20 cellular contexts compared by ENCODE assay signal in the genomic region with DNA sequence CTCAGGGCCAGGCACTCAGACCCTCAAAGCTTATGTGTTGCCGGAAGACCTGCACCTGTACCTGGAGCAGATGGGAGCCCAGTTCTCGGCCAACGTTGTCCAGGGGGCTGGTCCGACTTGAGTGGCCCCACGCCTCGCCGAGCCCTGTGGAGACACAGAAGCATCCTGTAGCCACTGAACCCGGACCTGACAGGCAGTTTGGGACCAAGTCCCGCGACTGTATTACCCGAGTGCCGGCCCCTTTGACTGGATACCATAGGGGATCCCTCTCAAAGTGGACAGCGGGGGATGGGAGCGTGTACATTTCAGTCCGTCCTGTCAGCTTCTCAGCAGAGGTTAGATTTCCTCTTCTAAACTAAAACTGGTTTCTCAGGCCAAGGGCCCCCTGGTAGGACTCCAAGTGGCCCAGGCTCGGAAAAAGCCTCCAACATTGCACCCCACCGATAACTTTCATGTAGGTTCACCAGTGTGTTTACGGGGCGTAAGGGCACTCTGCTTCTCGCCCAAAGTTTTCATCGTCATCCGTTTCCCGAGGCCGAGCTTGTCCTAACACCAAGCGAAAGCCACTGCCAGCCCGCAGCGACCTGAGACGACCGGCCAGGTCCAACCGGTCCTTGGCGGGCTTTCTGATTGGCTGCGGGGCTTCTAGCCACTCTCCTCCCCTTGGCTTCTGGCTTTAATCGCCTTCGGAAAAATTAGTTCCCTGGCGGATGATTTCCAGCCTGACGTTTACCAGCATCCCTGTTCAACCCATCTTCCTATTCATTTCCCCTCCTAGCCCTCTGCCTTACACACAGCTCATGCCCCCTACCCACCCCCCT. TPM values are rescaled to one million over a fixed set of nuclear protein-coding genes. Genes with fewer than 3 reads are reported as not detected.
DNase-seq lines count a peak whose midpoint lies in the region; FAIRE-seq and TF ChIP-seq lines count a peak whose summit lies in the region.
"Had no signal": no experiment of that assay in that cellular context is flagged by ENCODE, and none has a peak within 500 bp of the region (broad histone marks: within the 10 kb centered on the region; RNA-seq: fewer than 3 reads in every experiment).

No MANE protein-coding gene starts in this region.

- no peaks in the 10 kb centered on the region for H3K36me3 Mint-ChIP-seq in endothelial cell (ENCODE audit: low read depth, unreplicated experiment)
- H3K36me3 Mint-ChIP-seq: T-cell had no signal

- H3K27ac Mint-ChIP-seq in endothelial cell (ENCODE audit: unreplicated experiment), result no peak overlapping the region
- H3K27ac Mint-ChIP-seq: activated T-helper 17 cell treated with anti-CD3 and anti-CD28 coated beads, Interleukin-2, amount 50 U/mL, for 72 hours; T-cell had no signal

- TF ChIP-seq POLR2A in GM12891 (IDR thresholded peaks at IDR 0.05; ENCODE audit: low read depth, low read length) (no peak), Peyer's patch (IDR thresholded peaks at IDR 0.05) (no peak)

- no peaks in the 10 kb centered on the region for H3K36me3 ChIP-seq in HUES64 (ENCODE audit: insufficient read depth, low read length)
- H3K36me3 ChIP-seq in mesendoderm (ENCODE audit: control insufficient read depth, insufficient read depth, low read length), result no peaks in the 10 kb centered on the region
- H3K36me3 ChIP-seq in Peyer's patch, result no peaks in the 10 kb centered on the region
- H3K36me3 ChIP-seq: lower lobe of right lung, tibial artery had no signal

- H3K23ac ChIP-seq in mesendoderm (ENCODE audit: low read length), result no peak overlapping the region

- H3K9me3 Mint-ChIP-seq in endothelial cell (ENCODE audit: unreplicated experiment), result no peaks in the 10 kb centered on the region
- H3K9me3 Mint-ChIP-seq: activated T-helper 17 cell treated with anti-CD3 and anti-CD28 coated beads, Interleukin-2, amount 50 U/mL, for 72 hours had no signal

- H3K9ac ChIP-seq in HUES64 (ENCODE audit: low read depth, low read length) (no peak overlapping the region), mesendoderm (ENCODE audit: low read length) (no peak overlapping the region)

- H3K79me1 ChIP-seq in mesendoderm (ENCODE audit: low read length), result no peaks in the 10 kb centered on the region

- H4K8ac ChIP-seq in mesendoderm (ENCODE audit: low read depth, low read length), result no peak overlapping the region

- peaks cover 41% of the 10 kb centered on the region for H3K27me3 Mint-ChIP-seq in endothelial cell (ENCODE audit: unreplicated experiment)

- no peak overlapping the region for H2BK5ac ChIP-seq in mesendoderm (ENCODE audit: low read length)

- no peak overlapping the region for H4K5ac ChIP-seq in mesendoderm (ENCODE audit: low read length)

- WGBS in HUES64, result 6% methylated on average over 36 of the region's 36 CpGs
- no CpG with 5 or more reads among the region's 36 CpGs for WGBS in mesendoderm (ENCODE audit: extremely low coverage, insufficient coverage, low lambda C conversion rate)

- H3K27ac ChIP-seq in 22Rv1, result peak overlapping the region; percentile 46; the same call in 1 of the 2 replicates
- H3K27ac ChIP-seq in HUES64 (ENCODE audit: low read depth, low read length), result no peak overlapping the region
- no peak overlapping the region for H3K27ac ChIP-seq in mesendoderm (ENCODE audit: low read depth, low read length)
- H3K27ac ChIP-seq in Peyer's patch, result no peak overlapping the region
- H3K27ac ChIP-seq: lower lobe of right lung, tibial artery had no signal

- H3K79me2 ChIP-seq in mesendoderm (ENCODE audit: control insufficient read depth, insufficient read depth, low read length), result no peaks in the 10 kb centered on the region

- H3K4ac ChIP-seq in mesendoderm (ENCODE audit: low read depth, low read length), result no peak overlapping the region

- H3K4me3 ChIP-seq in HUES64 (ENCODE audit: low read length) (peak overlapping the region; percentile 18; the same call in 1 of the 2 replicates), mesendoderm (ENCODE audit: low read length) (no peak overlapping the region), Peyer's patch (no peak overlapping the region)
- H3K4me3 ChIP-seq: lower lobe of right lung, tibial artery had no signal

- peaks cover 28% of the 10 kb centered on the region for H3K4me1 Mint-ChIP-seq in endothelial cell (ENCODE audit: unreplicated experiment)
- H3K4me1 Mint-ChIP-seq: activated T-helper 17 cell treated with anti-CD3 and anti-CD28 coated beads, Interleukin-2, amount 50 U/mL, for 72 hours had no signal

- no peak overlapping the region for H3K56ac ChIP-seq in mesendoderm (ENCODE audit: low read length)

- no peak for TF ChIP-seq CTCF in 22Rv1 (IDR thresholded peaks at IDR 0.05)
- no peak for TF ChIP-seq CTCF in endothelial cell (IDR thresholded peaks at IDR 0.05; ENCODE audit: unreplicated experiment)
- no peak for TF ChIP-seq CTCF in Peyer's patch (IDR thresholded peaks at IDR 0.05)

- H3K9me3 ChIP-seq in HUES64 (ENCODE audit: insufficient read depth, low read depth, low read length) (no peaks in the 10 kb centered on the region), Peyer's patch (peaks cover 0 to 13% (median 0%) of the 10 kb centered on the region in 4 donors)
- H3K9me3 ChIP-seq: lower lobe of right lung had no signal

- DNase-seq in endothelial cell (ENCODE audit: low spot score) (peak; percentile 37), mesendoderm (peak; percentile 84), UCSD-AML1 (lab: John Stamatoyannopoulos, UW; ENCODE audit: unreplicated experiment) (no peak), GM12891 (ENCODE audit: insufficient read length, low spot score) (no peak), Peyer's patch (no peak), DMS79 (lab: John Stamatoyannopoulos, UW) (no peak)
- DNase-seq: DMS153; lower lobe of right lung; NCI-H2227 treated with DMSO at 0.1 percent for 48 hours; stimulated activated CD4-positive, alpha-beta T cell treated with anti-CD3 and anti-CD28 coated beads, Interleukin-15, amount 100 ng/mL, for 24 hours; T-cell; tibial artery had no signal

- no peak overlapping the region for H2BK15ac ChIP-seq in mesendoderm (replicated peaks; ENCODE audit: low read depth)

- peak overlapping the region; percentile 43 for H3K4me3 Mint-ChIP-seq in endothelial cell (ENCODE audit: unreplicated experiment)
- H3K4me3 Mint-ChIP-seq: activated T-helper 17 cell treated with anti-CD3 and anti-CD28 coated beads, Interleukin-2, amount 50 U/mL, for 72 hours; T-cell had no signal

- no peak overlapping the region for H2AK5ac ChIP-seq in mesendoderm (ENCODE audit: low read length)

- FAIRE-seq in GM12891 (lab: Jason Lieb, UNC), result no peak
- FAIRE-seq: GM12892, GM19239 had no signal

- H3K18ac ChIP-seq in mesendoderm (ENCODE audit: low read length), result no peak overlapping the region

- H3K27me3 ChIP-seq in HUES64 (ENCODE audit: insufficient read depth, low read length) (peaks cover 100% of the 10 kb centered on the region), mesendoderm (ENCODE audit: insufficient read depth, low read length, poor library complexity) (peaks cover 98% of the 10 kb centered on the region), Peyer's patch (peaks cover 0 to 39% of the 10 kb centered on the region in 2 donors)

- H2BK120ac ChIP-seq in mesendoderm (ENCODE audit: low read depth, low read length), result no peak overlapping the region

- H3K4me1 ChIP-seq in HUES64 (ENCODE audit: insufficient read depth, low read length) (peaks cover 31% of the 10 kb centered on the region), mesendoderm (ENCODE audit: control insufficient read depth, low read depth, low read length) (peaks cover 2% of the 10 kb centered on the region), Peyer's patch (peaks cover 0 to 11% (median 0%) of the 10 kb centered on the region in 4 donors)
- H3K4me1 ChIP-seq: lower lobe of right lung had no signal

- no peak overlapping the region for H3K4me2 ChIP-seq in mesendoderm (ENCODE audit: low read length)

TF ChIP-seq in GM12891, 5 proteins besides CTCF, POLR2A, EP300 and RAD21:
- TF ChIP-seq SPI1 (IDR thresholded peaks at IDR 0.05; ENCODE audit: low read depth, low read length) (no peak), POLR2AphosphoS5 (IDR thresholded peaks at IDR 0.05; ENCODE audit: low read depth, low read length) (no peak), TAF1 (IDR thresholded peaks at IDR 0.05; ENCODE audit: low read depth, low read length) (no peak), PAX5 (IDR thresholded peaks at IDR 0.05; ENCODE audit: insufficient read depth, low read length, severe bottlenecking) (no peak), POU2F2 (IDR thresholded peaks at IDR 0.05; ENCODE audit: low read depth, low read length) (no peak)

RNA-seq across cellular contexts. Expression of a gene that starts 10.8 kb away (rescaled TPM):
- polyA plus RNA-seq in HUES64 (2013, experiment 1 of 2), result 0.30 TPM
- 0.06 TPM for polyA plus RNA-seq in HUES64 (2013, experiment 2 of 2)
- total RNA-seq in endothelial cell (ENCODE audit: unreplicated experiment) (0.41 TPM), Peyer's patch (under 1 TPM in 1 of 4 donors, not detected in 3; 0.13 TPM)
- 0.06 TPM for polyA plus RNA-seq in mesendoderm (2013, experiment 1 of 2)
- polyA plus RNA-seq in mesendoderm (2013, experiment 2 of 2), result 0.06 TPM
- polyA plus RNA-seq in GM12891 (2012; ENCODE audit: low read depth, missing spikeins), result not detected
- total RNA-seq: activated T-helper 17 cell treated with anti-CD3 and anti-CD28 coated beads, Interleukin-2, amount 50 U/mL, for 72 hours; glomerular endothelial cell; lower lobe of right lung; T-cell had no signal
- polyA plus RNA-seq: AG04450, aorta had no signal

Comparison
In these comparisons a context has a peak if more than half of its experiments do, and no peak if none do; other contexts are left out.
1. DNase-seq: peak in endothelial cell (single experiment) and mesendoderm (single experiment); none in UCSD-AML1 (single experiment), GM12891 (single experiment), Peyer's patch (0 of 3) and DMS79 (single experiment).